9 cellular contexts compared by ENCODE assay signal in the genomic region with DNA sequence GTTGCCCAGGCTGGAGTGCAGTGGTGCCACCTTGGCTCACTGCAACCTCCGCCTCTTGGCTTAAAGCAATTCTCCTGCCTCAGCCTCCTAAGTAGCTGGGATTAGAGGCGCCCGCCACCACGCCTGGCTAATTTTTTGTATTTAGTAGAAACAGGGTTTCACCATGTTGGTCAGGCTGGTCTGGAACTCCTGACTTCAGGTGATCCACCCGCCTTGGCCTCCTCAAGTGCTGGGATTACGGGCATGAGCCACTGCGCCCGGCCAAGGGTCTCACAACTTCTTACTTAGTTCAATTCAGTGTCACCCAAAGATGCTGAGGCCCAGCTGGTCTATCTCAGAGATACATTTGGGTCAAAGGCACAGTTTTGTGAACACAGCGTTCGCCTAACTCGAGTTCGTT. TPM values are rescaled to one million over a fixed set of nuclear protein-coding genes. Genes with fewer than 3 reads are reported as not detected.
"Had no signal": no experiment of that assay in that cellular context is flagged by ENCODE, and none has a peak within 500 bp of the region (broad histone marks: within the 10 kb centered on the region; RNA-seq: fewer than 3 reads in every experiment).

No MANE protein-coding gene starts in this region.

RNA-seq across cellular contexts. Expression of gene ESPNL, which starts 15.6 kb away (rescaled TPM):
- total RNA-seq: left ventricle myocardium superior, osteocyte had no signal
- polyA plus RNA-seq: mammary epithelial cell; naive thymus-derived CD8-positive, alpha-beta T cell had no signal

RNA-seq across cellular contexts. Expression of gene KLHL30, which starts 22.8 kb away (rescaled TPM):
- total RNA-seq: hepatocyte; naive thymus-derived CD8-positive, alpha-beta T cell; pulmonary artery endothelial cell; temporal lobe had no signal
- polyA plus RNA-seq: naive thymus-derived CD8-positive, alpha-beta T cell had no signal

RNA-seq across cellular contexts. Expression of gene ERFE, which starts 43.1 kb away (rescaled TPM):
- total RNA-seq: left lobe of liver; left ventricle myocardium superior; naive thymus-derived CD8-positive, alpha-beta T cell; tibial nerve had no signal
- polyA plus RNA-seq: naive thymus-derived CD8-positive, alpha-beta T cell had no signal
